Comparison of ENCODE assay signal across 8 cellular contexts in genomic region chr9:62678336-62678735, GRCh38.
ATAC-seq lines count a peak whose summit lies in the region.

No MANE protein-coding gene starts in this region.

- peak; percentile 88 for ATAC-seq in GM18508 (IDR thresholded peaks at IDR 0.05; ENCODE audit: insufficient read depth, unreplicated experiment)
- ATAC-seq in GM18907 (IDR thresholded peaks at IDR 0.05; ENCODE audit: unreplicated experiment) = peak; percentile 58
- ATAC-seq in GM19467 (IDR thresholded peaks at IDR 0.05; ENCODE audit: unreplicated experiment) = peak; percentile 68
- ATAC-seq in GM21576 (IDR thresholded peaks at IDR 0.05; ENCODE audit: unreplicated experiment) = peak; percentile 52
- ATAC-seq in HG02642 (IDR thresholded peaks at IDR 0.05; ENCODE audit: poor library complexity, unreplicated experiment) = peak; percentile 62
- peak; percentile 40 for ATAC-seq in HG03045 (IDR thresholded peaks at IDR 0.05; ENCODE audit: unreplicated experiment)
- ATAC-seq in HG03342 (IDR thresholded peaks at IDR 0.05; ENCODE audit: unreplicated experiment) = peak; percentile 85
- peak; percentile 81 for ATAC-seq in HG03565 (IDR thresholded peaks at IDR 0.05; ENCODE audit: unreplicated experiment)

Comparison
In these comparisons a context has a peak if more than half of its experiments do, and no peak if none do; other contexts are left out.
1. Peak in every context shown above with its lines: ATAC-seq.